Comparison of ENCODE assay signal across 8 cellular contexts in the genomic region with DNA sequence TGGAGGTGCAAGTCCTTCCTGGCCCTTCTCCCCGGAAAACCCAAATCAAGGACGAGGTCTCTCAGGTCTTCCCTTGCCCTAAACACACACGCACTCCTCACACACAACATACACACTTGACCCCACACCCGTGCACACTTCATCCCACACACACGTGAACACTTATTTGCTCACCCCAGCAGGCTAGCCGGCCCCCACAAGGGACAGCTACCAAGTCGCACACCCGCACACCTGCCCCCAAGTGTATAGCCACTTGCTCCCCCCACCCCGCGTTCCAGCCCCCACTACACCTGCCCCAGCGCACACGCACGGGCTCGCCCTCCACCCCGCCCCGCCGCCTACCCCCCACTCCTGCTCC. TPM values are rescaled to one million over a fixed set of nuclear protein-coding genes. Genes with fewer than 3 reads are reported as not detected.
DNase-seq lines count a peak whose midpoint lies in the region; ATAC-seq and TF ChIP-seq lines count a peak whose summit lies in the region.

No MANE protein-coding gene starts in this region.

- H3K27ac ChIP-seq in OCI-LY3 (ENCODE audit: low read length) (peak overlapping the region; percentile 18; the same call in 1 of the 2 replicates), mesenchymal stem cell (ENCODE audit: low read length, poor library complexity, severe bottlenecking) (peak overlapping the region; percentile 99), tibial artery (peak overlapping the region; percentile 85 to 86)

- H3K14ac ChIP-seq in mesenchymal stem cell (ENCODE audit: low read length in 2 of 2), result peak overlapping the region; percentile 17 to 73

- peak overlapping the region; percentile 87 to 90 for H3K4ac ChIP-seq in mesenchymal stem cell (ENCODE audit: low read depth in 1 of 2, low read length in 2 of 2)

- peaks cover 66% of the 10 kb centered on the region for H3K79me2 ChIP-seq in OCI-LY3 (ENCODE audit: low read length)

- H3K9me3 Mint-ChIP-seq in chondrocyte (ENCODE audit: low read depth), result no peaks in the 10 kb centered on the region

- TF ChIP-seq CTCF in OCI-LY3 (IDR thresholded peaks at IDR 0.05; ENCODE audit: low read depth, low read length), result no peak
- no peak for TF ChIP-seq CTCF in chondrocyte (IDR thresholded peaks at IDR 0.05)
- no peak for TF ChIP-seq CTCF in tibial artery (IDR thresholded peaks at IDR 0.05)

- no peak for ATAC-seq in GM21526 (IDR thresholded peaks at IDR 0.05; ENCODE audit: low FRiP score, unreplicated experiment)

- H4K8ac ChIP-seq in mesenchymal stem cell (ENCODE audit: low read length), result peak overlapping the region; percentile 91

- H3K23ac ChIP-seq in mesenchymal stem cell (ENCODE audit: low read length in 2 of 2), result peak overlapping the region in 1 of 2 experiments; percentile 78

- peak overlapping the region; percentile 78 for H3K27ac Mint-ChIP-seq in chondrocyte (ENCODE audit: unreplicated experiment)

- peak overlapping the region; percentile 82 for H3K4me3 Mint-ChIP-seq in chondrocyte (ENCODE audit: unreplicated experiment)

- peak overlapping the region; percentile 96 for H2BK120ac ChIP-seq in mesenchymal stem cell (ENCODE audit: low read depth, low read length)

- peaks cover 1% of the 10 kb centered on the region for H3K79me1 ChIP-seq in mesenchymal stem cell (replicated peaks; ENCODE audit: low read length, poor library complexity, severe bottlenecking)

- H3K18ac ChIP-seq in mesenchymal stem cell (ENCODE audit: low read depth in 1 of 2, low read length in 2 of 2), result peak overlapping the region; percentile 92 to 96

- DNase-seq in stimulated activated CD4-positive, alpha-beta T cell treated with anti-CD3 and anti-CD28 coated beads, Interleukin-12 subunit alpha, Interleukin-12 subunit beta, amount 100 ng/mL, for 4 hours, result peak; percentile 32
- no peak for DNase-seq in stimulated activated CD4-positive, alpha-beta T cell treated with anti-CD3 and anti-CD28 coated beads, Interleukin-4, amount 100 ng/mL, for 1 hour
- DNase-seq in chondrocyte (ENCODE audit: low spot score), result no peak
- DNase-seq in mesenchymal stem cell, result no peak
- no peak for DNase-seq in tibial artery
- no peak for DNase-seq in cerebellar nuclear complex (lab: John Stamatoyannopoulos, UW)

- peak overlapping the region; percentile 41 to 87 for H2BK12ac ChIP-seq in mesenchymal stem cell (ENCODE audit: low read length in 2 of 2)

- peak overlapping the region; percentile 93 for H3K4me3 ChIP-seq in OCI-LY3 (ENCODE audit: low read length)
- H3K4me3 ChIP-seq in mesenchymal stem cell (ENCODE audit: insufficient read depth in 1 of 2, low read depth in 1 of 2, low read length in 2 of 2), result peak overlapping the region; percentile 76 to 95
- peak overlapping the region; percentile 74 to 91 for H3K4me3 ChIP-seq in tibial artery

- H3K4me1 ChIP-seq in OCI-LY3 (ENCODE audit: low read length) (peaks cover 25% of the 10 kb centered on the region), mesenchymal stem cell (ENCODE audit: control insufficient read depth, insufficient read depth, low read depth, low read length) (peaks cover 24% of the 10 kb centered on the region), tibial artery (peaks cover 0 to 30% (median 23%) of the 10 kb centered on the region in 4 donors)

- H3K27me3 Mint-ChIP-seq in chondrocyte (ENCODE audit: low read depth), result no peaks in the 10 kb centered on the region

- intact Hi-C loops in tibial artery (cut with DNase I; ENCODE audit: low total_unique reads), result no loop called here

- H3K9ac ChIP-seq in OCI-LY3 (ENCODE audit: low read length), result peak overlapping the region; percentile 87
- H3K9ac ChIP-seq in mesenchymal stem cell (ENCODE audit: low read length), result peak overlapping the region; percentile 87

- peaks cover 46% of the 10 kb centered on the region for H3K4me1 Mint-ChIP-seq in chondrocyte (ENCODE audit: low read depth)

- no peaks in the 10 kb centered on the region for H3K27me3 ChIP-seq in OCI-LY3 (ENCODE audit: low read depth, low read length)
- no peaks in the 10 kb centered on the region for H3K27me3 ChIP-seq in mesenchymal stem cell (ENCODE audit: control insufficient read depth in 1 of 2, insufficient read depth in 1 of 2, low read length in 2 of 2)
- H3K27me3 ChIP-seq in tibial artery, result no peaks in the 10 kb centered on the region

- H3K9me3 ChIP-seq in OCI-LY3 (ENCODE audit: insufficient read depth, low read length) (no peaks in the 10 kb centered on the region), mesenchymal stem cell (ENCODE audit: control insufficient read depth, low read length) (no peaks in the 10 kb centered on the region), tibial artery (no peaks in the 10 kb centered on the region)

- H4K20me1 ChIP-seq in OCI-LY3 (ENCODE audit: insufficient read depth, low read length), result peaks cover 10% of the 10 kb centered on the region

- no peaks in the 10 kb centered on the region for H3K36me3 Mint-ChIP-seq in chondrocyte (ENCODE audit: low read depth)

- H2BK5ac ChIP-seq in mesenchymal stem cell (ENCODE audit: low read depth, low read length, poor library complexity, severe bottlenecking), result peak overlapping the region; percentile 94

- no peak overlapping the region for H2BK15ac ChIP-seq in mesenchymal stem cell (ENCODE audit: low read depth, poor library complexity, severe bottlenecking)

- H3K4me2 ChIP-seq in OCI-LY3 (ENCODE audit: low read length) (peak overlapping the region; percentile 95), mesenchymal stem cell (ENCODE audit: low read length, poor library complexity, severe bottlenecking) (peak overlapping the region; percentile 44)

- peaks cover 17% of the 10 kb centered on the region for H3K36me3 ChIP-seq in OCI-LY3 (replicated peaks; ENCODE audit: low read depth, low read length)
- H3K36me3 ChIP-seq in mesenchymal stem cell (ENCODE audit: control insufficient read depth in 1 of 2, insufficient read depth in 2 of 2, low read depth in 1 of 2, low read length in 2 of 2), result peaks cover 0 to 8% of the 10 kb centered on the region in 2 experiments
- peaks cover 0 to 6% (median 0%) of the 10 kb centered on the region in 3 donors for H3K36me3 ChIP-seq in tibial artery

- H4K91ac ChIP-seq in mesenchymal stem cell (ENCODE audit: low read length), result peak overlapping the region; percentile 93

- WGBS in mesenchymal stem cell, result 2% methylated on average over 15 of the region's 17 CpGs

- H2AK5ac ChIP-seq in mesenchymal stem cell (ENCODE audit: low read length, severe bottlenecking), result peak overlapping the region; percentile 96

- H2AFZ ChIP-seq in OCI-LY3 (ENCODE audit: low read depth, low read length) (no peak overlapping the region), mesenchymal stem cell (ENCODE audit: low read depth, low read length) (peak overlapping the region; percentile 79)

RNA-seq across cellular contexts. Expression of gene TGFBRAP1, which starts 0.4 kb away (rescaled TPM):
- total RNA-seq in chondrocyte, result 18.3 to 21.4 TPM (median 18.5 TPM) in 3 replicates
- polyA plus RNA-seq in mesenchymal stem cell (2013, experiment 1 of 2), result 18.5 TPM
- 18.7 TPM for polyA plus RNA-seq in mesenchymal stem cell (2013, experiment 2 of 2)

RNA-seq across cellular contexts. Expression of gene C2orf49, which starts 8.2 kb away (rescaled TPM):
- 14.9 to 15.3 TPM (median 14.9 TPM) in 3 replicates for total RNA-seq in chondrocyte
- 19.4 TPM for polyA plus RNA-seq in mesenchymal stem cell (2013, experiment 1 of 2)
- 18.0 TPM for polyA plus RNA-seq in mesenchymal stem cell (2013, experiment 2 of 2)

Comparison
In these comparisons a context has a peak if more than half of its experiments do, and no peak if none do; other contexts are left out.
1. H3K27ac ChIP-seq: peak in every context shown above with its lines; median percentile 99 in mesenchymal stem cell; 86 in tibial artery; 18 in OCI-LY3.